14 cellular contexts compared by ENCODE assay signal in the genomic region with DNA sequence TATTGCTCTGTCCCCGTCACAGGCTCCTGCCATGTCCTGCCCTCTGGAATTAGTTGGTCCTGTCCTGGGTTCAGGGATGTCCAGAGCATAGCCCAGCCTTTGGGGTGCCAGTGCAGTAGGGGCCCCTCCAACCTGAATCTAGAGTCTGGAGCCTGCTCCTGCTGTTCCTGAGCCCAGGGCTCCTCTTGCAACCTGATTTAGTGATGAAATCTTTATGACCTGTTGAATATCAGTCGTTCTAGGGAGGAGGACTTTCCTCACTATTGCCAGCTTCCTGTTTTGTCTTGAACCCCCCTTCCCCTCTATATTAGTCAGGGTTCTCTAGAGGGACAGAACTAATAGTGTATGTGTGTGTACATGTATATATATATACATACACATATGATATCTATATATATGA.
DNase-seq lines count a peak whose midpoint lies in the region; ATAC-seq and TF ChIP-seq lines count a peak whose summit lies in the region.
"Had no signal": no experiment of that assay in that cellular context is flagged by ENCODE, and none has a peak within 500 bp of the region (broad histone marks: within the 10 kb centered on the region; RNA-seq: fewer than 3 reads in every experiment).

No MANE protein-coding gene starts in this region.

- no peak overlapping the region for H3K9ac ChIP-seq in SK-N-MC (ENCODE audit: insufficient read length)

- H3K4me3 ChIP-seq in HEK293 (ENCODE audit: low read depth, low read length), result no peak overlapping the region
- 0 out of 2 replicates have a peak overlapping the region, but pooled peaks have one; percentile 11 for H3K4me3 ChIP-seq in SK-N-MC

- H3K9me3 ChIP-seq in HEK293 (ENCODE audit: control insufficient read depth, insufficient read depth, low read depth, low read length) (no peaks in the 10 kb centered on the region), SK-N-MC (ENCODE audit: low read depth, low read length) (no peaks in the 10 kb centered on the region)

- CTCF ChIA-PET in HEK293 (lab: Yijun Ruan, JAX), result no interaction called here

- POLR2A ChIA-PET in HEK293 (lab: Yijun Ruan, JAX), result no interaction called here

- DNase-seq in SK-N-MC (ENCODE audit: low read depth, low spot score) (no peak), islet precursor cell (peak; percentile 26)
- no peak for DNase-seq in activated CD4-positive, CD25-positive, alpha-beta regulatory T cell treated with anti-CD3 and anti-CD28 coated beads, Interleukin-2, amount 50 U/mL, for 72 hours
- no peak for DNase-seq in stimulated activated CD4-positive, alpha-beta T cell treated with anti-CD3 and anti-CD28 coated beads, Interleukin-2, amount 100 ng/mL, for 24 hours
- DNase-seq: C1 segment of cervical spinal cord; Calu3; CD4-positive, alpha-beta memory T cell; COR-L47; DMS153; DND-41; GOT3; HCEC 1CT had no signal

- H3K36me3 ChIP-seq in HEK293 (ENCODE audit: control insufficient read depth in 2 of 2, insufficient read depth in 1 of 2, low read length in 2 of 2) (no peaks in the 10 kb centered on the region), SK-N-MC (ENCODE audit: insufficient read depth, low read length) (no peaks in the 10 kb centered on the region)

- H3K27ac ChIP-seq in HEK293 (ENCODE audit: extremely low read depth, low read depth, low read length) (no peak overlapping the region), SK-N-MC (no peak overlapping the region)

- no peak for ATAC-seq in HG03520 (IDR thresholded peaks at IDR 0.05; ENCODE audit: unreplicated experiment)

- no peak for TF ChIP-seq CTCF in HEK293 (tag by site-specific recombination; IDR thresholded peaks at IDR 0.05)

- H3K4me1 ChIP-seq in HEK293 (ENCODE audit: control insufficient read depth, insufficient read depth, low read length), result no peaks in the 10 kb centered on the region

TF ChIP-seq in HEK293, 187 proteins besides CTCF, POLR2A, EP300 and RAD21:
- TF ChIP-seq ZNF626 (tag by site-specific recombination; IDR thresholded peaks at IDR 0.05) (no peak), SCRT2 (tag by site-specific recombination; IDR thresholded peaks at IDR 0.05) (peak; percentile 94), SCRT1 (tag by site-specific recombination; IDR thresholded peaks at IDR 0.05; ENCODE audit: borderline replicate concordance) (peak; percentile 92), KLF9 (tag by site-specific recombination; IDR thresholded peaks at IDR 0.05; ENCODE audit: low read depth) (no peak)
